In genomic region chr9:110383491-110383890, GRCh38 we compare ENCODE assay signal across 11 cellular contexts. TPM values are rescaled to one million over a fixed set of nuclear protein-coding genes. Genes with fewer than 3 reads are reported as not detected.
"Had no signal": no experiment of that assay in that cellular context is flagged by ENCODE, and none has a peak within 500 bp of the region (broad histone marks: within the 10 kb centered on the region; RNA-seq: fewer than 3 reads in every experiment).

No MANE protein-coding gene starts in this region.

- H3K27ac Mint-ChIP-seq: GM23338, H9, HFFc6 had no signal

- DNase-seq: GM23248, GOT3, H7, H9, HCEC 1CT, HFFc6 had no signal

- H3K27ac ChIP-seq: GM23248 had no signal

- H3K4me3 Mint-ChIP-seq: GM23338, H9, HFFc6 had no signal

- H3K4me3 ChIP-seq: GM23248, GM23338, HAP-1 had no signal

- H2AFZ ChIP-seq: GM23248, GM23338 had no signal

- H3K9me3 Mint-ChIP-seq: GM23338, H9, HFFc6 had no signal

- H3K9me3 ChIP-seq: HAP-1 had no signal

- H3K9ac ChIP-seq: GM23248 had no signal

- H3K4me2 ChIP-seq: GM23338 had no signal

- H3K4me1 ChIP-seq: HAP-1 had no signal

- H3K36me3 ChIP-seq: HAP-1 had no signal

- ATAC-seq: GM23338, HCT116 had no signal

RNA-seq across cellular contexts. Expression of gene TXNDC8, which starts 45.8 kb away (rescaled TPM):
- total RNA-seq: GM23248, GM23338, H1, H4, H7, H9, HFFc6 had no signal
- polyA plus RNA-seq: GM23248, GM23338, H1 had no signal
